In genomic region chr22:29032584-29032983, GRCh38 we compare ENCODE assay signal across 8 cellular contexts. TPM values are rescaled to one million over a fixed set of nuclear protein-coding genes. Genes with fewer than 3 reads are reported as not detected.
A peak's percentile ranks its signal among the peaks of the same experiment; 100 is the strongest.
DNase-seq lines count a peak whose midpoint lies in the region; ATAC-seq, FAIRE-seq and TF ChIP-seq lines count a peak whose summit lies in the region.

No MANE protein-coding gene starts in this region.

- H3K27ac Mint-ChIP-seq in HFFc6: peak overlapping the region; percentile 100

- POLR2A ChIA-PET in HepG2 (lab: Yijun Ruan, JAX): interaction anchor here (1.0 to 5.0 kb wide), 6 partner anchors 15 to 149 kb away, joined by 3 to 44 read pairs (median 10); partner anchors contain the start of gene ZNRF3

- no peaks in the 10 kb centered on the region for H3K36me3 Mint-ChIP-seq in HFFc6 (ENCODE audit: low read depth)

- no peak for TF ChIP-seq EP300 in HepG2 (IDR thresholded peaks at IDR 0.05; ENCODE audit: low read depth in 2 of 2, low read length in 2 of 2)
- no peak for TF ChIP-seq EP300 in HepG2 (CRISPR knock-in tag; IDR thresholded peaks at IDR 0.05; ENCODE audit: borderline replicate concordance)

- H3K4me3 ChIP-seq in brain microvascular endothelial cell (ENCODE audit: low read depth, low read length) (no peak overlapping the region), HepG2 (replicated peaks in 1 of 3; ENCODE audit: insufficient read depth in 1 of 3, low read depth in 2 of 3, low read length in 3 of 3) (no peak overlapping the region), thoracic aorta (no peak overlapping the region)

- ATAC-seq in HepG2: no peak
- ATAC-seq in thoracic aorta (ENCODE audit: insufficient number of reproducible peaks, low FRiP score, low read depth): no peak

- TF ChIP-seq RAD21 in HepG2 (CRISPR knock-in tag; IDR thresholded peaks at IDR 0.05): no peak

- FAIRE-seq in HepG2 (lab: Jason Lieb, UNC): no peak

- peaks cover 98% of the 10 kb centered on the region for H3K4me1 ChIP-seq in HepG2 (ENCODE audit: insufficient read depth, low read length)
- peaks cover 18 to 37% of the 10 kb centered on the region in 2 donors for H3K4me1 ChIP-seq in thoracic aorta (ENCODE audit: control insufficient read depth in 1 of 2, low read depth in 2 of 2)

- 0 out of 4 replicates have a peak, but pooled peaks of 1 of the 2 experiments have one; percentile 6 for TF ChIP-seq POLR2A in HepG2 (IDR thresholded peaks at IDR 0.05; ENCODE audit: insufficient read depth in 1 of 2, low read depth in 2 of 2, low read length in 2 of 2)

- H3K4me2 ChIP-seq in HepG2 (ENCODE audit: low read depth, low read length): 0 out of 2 replicates have a peak overlapping the region, but pooled peaks have one; percentile 67

- peaks cover 2% of the 10 kb centered on the region for H3K27me3 Mint-ChIP-seq in HFFc6 (ENCODE audit: insufficient read depth)

- TF ChIP-seq CTCF in HFFc6 (IDR thresholded peaks at IDR 0.05): no peak
- no peak for TF ChIP-seq CTCF in brain microvascular endothelial cell (IDR thresholded peaks at IDR 0.05; ENCODE audit: low read depth, low read length, missing control alignments)
- TF ChIP-seq CTCF in HepG2 (CRISPR knock-in tag; IDR thresholded peaks at IDR 0.05): no peak
- no peak for TF ChIP-seq CTCF in thoracic aorta (IDR thresholded peaks at IDR 0.05)

- peak overlapping the region; percentile 94 for H3K27ac ChIP-seq in brain microvascular endothelial cell
- H3K27ac ChIP-seq in HepG2 (ENCODE audit: extremely low read length, insufficient read depth, low read length): peak overlapping the region; percentile 88
- peak overlapping the region; percentile 81 to 93 for H3K27ac ChIP-seq in thoracic aorta

- H4K20me1 ChIP-seq in HepG2 (ENCODE audit: insufficient read depth, low read length): no peaks in the 10 kb centered on the region

- H3K4me1 Mint-ChIP-seq in HFFc6 (ENCODE audit: low read depth): peaks cover 43% of the 10 kb centered on the region

- no peaks in the 10 kb centered on the region for H3K9me3 ChIP-seq in HepG2 (ENCODE audit: low read length)
- no peaks in the 10 kb centered on the region for H3K9me3 ChIP-seq in thoracic aorta

- no peak overlapping the region for H2AFZ ChIP-seq in HepG2 (ENCODE audit: low read length)

- CTCF ChIA-PET in HepG2 (lab: Yijun Ruan, JAX; ENCODE audit: low intra/inter-chr PET ratio, low total read pairs): no interaction called here

- H3K9ac ChIP-seq in HepG2 (ENCODE audit: insufficient read depth, low read depth, low read length): no peak overlapping the region

- H3K36me3 ChIP-seq in brain microvascular endothelial cell (replicated peaks) (no peaks in the 10 kb centered on the region), HepG2 (replicated peaks in 1 of 2; ENCODE audit: control insufficient read depth in 1 of 2, insufficient read depth in 2 of 2, low read length in 2 of 2) (peaks cover 15 to 56% of the 10 kb centered on the region in 2 experiments), thoracic aorta (no peaks in the 10 kb centered on the region)

- no peaks in the 10 kb centered on the region for H3K9me3 Mint-ChIP-seq in HFFc6

- DNase-seq in HFFc6 (no peak), brain microvascular endothelial cell (no peak), HepG2 (ENCODE audit: low spot score) (no peak), thoracic aorta (ENCODE audit: low spot score) (no peak), DMS79 (lab: John Stamatoyannopoulos, UW) (no peak), DMS 273 treated with DMSO at 0.1 percent for 48 hours (lab: John Stamatoyannopoulos, UW) (no peak), GM19240 (ENCODE audit: insufficient read length, low spot score) (no peak)
- no peak for DNase-seq in stimulated activated CD4-positive, alpha-beta T cell treated with anti-CD3 and anti-CD28 coated beads, Interleukin-4, amount 100 ng/mL, for 4 hours

- BruUV-seq in HepG2 (replicated peaks; lab: Mats Ljungman, UMichigan): no TSS peak

- H3K4me3 Mint-ChIP-seq in HFFc6: peak overlapping the region; percentile 86; the same call in 1 of the 2 replicates

- peaks cover 78% of the 10 kb centered on the region for H3K79me2 ChIP-seq in HepG2 (ENCODE audit: insufficient read depth, low read length)

- intact Hi-C loops in HepG2 (cut with micrococcal nuclease; ENCODE audit: unreplicated experiment): loop anchor here (5.0 kb wide), 1 partner anchor 145 kb away; no protein-coding TSS in a partner anchor

- in situ Hi-C loops in brain microvascular endothelial cell (cut with HindIII; ENCODE audit: low pct_ligation_motif_present, low sequenced_read_pairs) (no loop called here), HepG2 (cut with HindIII; ENCODE audit: extremely low pct_ligation_motif_present, low pct_unique_long_range_greater_than_20kb) (loop anchor here (5.0 kb wide), 1 partner anchor 115 kb away; no protein-coding TSS in a partner anchor)

- H3K27me3 ChIP-seq in brain microvascular endothelial cell (replicated peaks) (no peaks in the 10 kb centered on the region), HepG2 (ENCODE audit: control insufficient read depth in 1 of 2, insufficient read depth in 2 of 2, low read length in 2 of 2) (no peaks in the 10 kb centered on the region), thoracic aorta (replicated peaks; ENCODE audit: insufficient read depth) (no peaks in the 10 kb centered on the region)

- WGBS in HepG2 (ENCODE audit: low lambda C conversion rate): 96% methylated on average over 2 of the region's 2 CpGs

TF ChIP-seq in HepG2, 621 proteins besides CTCF, POLR2A, EP300 and RAD21 (continues in another document):
- no peak for TF ChIP-seq NFKB2 (CRISPR knock-in tag; IDR thresholded peaks at IDR 0.05; ENCODE audit: borderline replicate concordance)
- 0 out of 2 replicates have a peak, but pooled peaks have one; percentile 34 for TF ChIP-seq GFI1 (CRISPR knock-in tag; IDR thresholded peaks at IDR 0.05; ENCODE audit: borderline replicate concordance)
- TF ChIP-seq ZNF878 (CRISPR knock-in tag; IDR thresholded peaks at IDR 0.05): 0 out of 2 replicates have a peak, but pooled peaks have one; percentile 31
- TF ChIP-seq RARA (CRISPR knock-in tag; IDR thresholded peaks at IDR 0.05): 0 out of 2 replicates have a peak, but pooled peaks have one; percentile 1
- no peak for TF ChIP-seq ZNF747 (CRISPR knock-in tag; IDR thresholded peaks at IDR 0.05; ENCODE audit: borderline replicate concordance)
- TF ChIP-seq CCDC6 (CRISPR knock-in tag; IDR thresholded peaks at IDR 0.05): no peak

RNA-seq across cellular contexts. Expression of gene C22orf31, which starts 29.0 kb away (rescaled TPM):
- total RNA-seq in HFFc6 (2021; fragmentation: NEBNext Ultra II Directional; extraction: Animal tissue kit (Norgen Biotek cat#: 25700)): not detected
- total RNA-seq in HepG2 (2016; rRNA removed; fragmentation: Illumina TruSeq; extraction: Trizol) (not detected in 2 replicates), thoracic aorta (not detected)
- not detected in 2 replicates for total RNA-seq in HepG2 (2016; cell fraction: cytosol; rRNA removed; fragmentation: Illumina TruSeq; extraction: Trizol; ENCODE audit: low read depth)
- 0.19 TPM in 1 of 2 replicates, not detected in the other for total RNA-seq in HepG2 (2016; cell fraction: insoluble cytoplasmic fraction; rRNA removed; fragmentation: Illumina TruSeq; extraction: Trizol)
- total RNA-seq in HepG2 (2016; cell fraction: membrane; rRNA removed; fragmentation: Illumina TruSeq; extraction: Trizol): not detected in 2 replicates
- total RNA-seq in HepG2 (2016; cell fraction: nucleus; rRNA removed; fragmentation: Illumina TruSeq; extraction: Trizol): not detected in 2 replicates
- not detected in 2 replicates for polyA plus RNA-seq in HepG2 (2011; rRNA removed)
- not detected in 2 replicates for polyA plus RNA-seq in HepG2 (2011; cell fraction: cytosol; rRNA removed)
- polyA plus RNA-seq in HepG2 (2011; cell fraction: nucleus; rRNA removed): not detected in 2 replicates
- not detected in 2 replicates for polyA plus RNA-seq in HepG2 (2012)
- polyA plus RNA-seq in HepG2 (2016; cell fraction: cytosol; fragmentation: Illumina TruSeq; extraction: Trizol; ENCODE audit: low read depth): 0.25 TPM in 1 of 2 replicates, not detected in the other
- polyA plus RNA-seq in HepG2 (2016; cell fraction: insoluble cytoplasmic fraction; fragmentation: Illumina TruSeq; extraction: Trizol; ENCODE audit: low read depth): not detected in 2 replicates
- polyA plus RNA-seq in HepG2 (2016; cell fraction: membrane; fragmentation: Illumina TruSeq; extraction: Trizol; ENCODE audit: low read depth): not detected in 2 replicates
- not detected in 2 replicates for polyA plus RNA-seq in HepG2 (2016; cell fraction: nucleus; fragmentation: Illumina TruSeq; extraction: Trizol; ENCODE audit: insufficient read depth, low read depth)
- polyA minus RNA-seq in HepG2 (2011; rRNA and poly(A)+ RNA removed; ENCODE audit: low replicate concordance): not detected in 2 replicates
- polyA minus RNA-seq in HepG2 (2011; cell fraction: cytosol; rRNA and poly(A)+ RNA removed): not detected in 2 replicates
- not detected in 2 replicates for polyA minus RNA-seq in HepG2 (2011; cell fraction: nucleus; rRNA and poly(A)+ RNA removed)

RNA-seq across cellular contexts. Expression of gene KREMEN1, which starts 40.3 kb away (rescaled TPM):
- 1 to 10 TPM in 1 of 6 experiments, under 1 TPM in 5; 0.50 to 1.1 (median 0.59) TPM for total RNA-seq in HFFc6 (2021; fragmentation: NEBNext Ultra II Directional; extraction: Animal tissue kit (Norgen Biotek cat#: 25700))
- total RNA-seq in HepG2 (2016; rRNA removed; fragmentation: Illumina TruSeq; extraction: Trizol) (10.2 and 13.8 TPM in 2 replicates), thoracic aorta (10 to 100 TPM in 1 of 2 donors, 1 to 10 TPM in 1; 8.4 to 13.9 TPM)
- 1.6 and 2.8 TPM in 2 replicates for total RNA-seq in HepG2 (2016; cell fraction: cytosol; rRNA removed; fragmentation: Illumina TruSeq; extraction: Trizol; ENCODE audit: low read depth)
- total RNA-seq in HepG2 (2016; cell fraction: insoluble cytoplasmic fraction; rRNA removed; fragmentation: Illumina TruSeq; extraction: Trizol): 8.1 and 13.9 TPM in 2 replicates
- total RNA-seq in HepG2 (2016; cell fraction: membrane; rRNA removed; fragmentation: Illumina TruSeq; extraction: Trizol): 6.5 and 7.3 TPM in 2 replicates
- total RNA-seq in HepG2 (2016; cell fraction: nucleus; rRNA removed; fragmentation: Illumina TruSeq; extraction: Trizol): 10.2 and 12.6 TPM in 2 replicates
- 8.9 and 9.8 TPM in 2 replicates for polyA plus RNA-seq in HepG2 (2011; rRNA removed)
- 8.5 and 10.8 TPM in 2 replicates for polyA plus RNA-seq in HepG2 (2011; cell fraction: cytosol; rRNA removed)
- polyA plus RNA-seq in HepG2 (2011; cell fraction: nucleus; rRNA removed): 5.2 and 6.3 TPM in 2 replicates
- 5.6 and 7.9 TPM in 2 replicates for polyA plus RNA-seq in HepG2 (2012)
- 1.5 TPM in 2 replicates for polyA plus RNA-seq in HepG2 (2016; cell fraction: cytosol; fragmentation: Illumina TruSeq; extraction: Trizol; ENCODE audit: low read depth)
- 9.5 and 11.0 TPM in 2 replicates for polyA plus RNA-seq in HepG2 (2016; cell fraction: insoluble cytoplasmic fraction; fragmentation: Illumina TruSeq; extraction: Trizol; ENCODE audit: low read depth)
- 4.1 and 5.6 TPM in 2 replicates for polyA plus RNA-seq in HepG2 (2016; cell fraction: membrane; fragmentation: Illumina TruSeq; extraction: Trizol; ENCODE audit: low read depth)
- polyA plus RNA-seq in HepG2 (2016; cell fraction: nucleus; fragmentation: Illumina TruSeq; extraction: Trizol; ENCODE audit: insufficient read depth, low read depth): 20.4 and 21.5 TPM in 2 replicates
- 1.5 and 13.8 TPM in 2 replicates for polyA minus RNA-seq in HepG2 (2011; rRNA and poly(A)+ RNA removed; ENCODE audit: low replicate concordance)
- polyA minus RNA-seq in HepG2 (2011; cell fraction: cytosol; rRNA and poly(A)+ RNA removed): 5.3 and 6.3 TPM in 2 replicates
- polyA minus RNA-seq in HepG2 (2011; cell fraction: nucleus; rRNA and poly(A)+ RNA removed): 1.8 and 2.7 TPM in 2 replicates
